In the genomic region with DNA sequence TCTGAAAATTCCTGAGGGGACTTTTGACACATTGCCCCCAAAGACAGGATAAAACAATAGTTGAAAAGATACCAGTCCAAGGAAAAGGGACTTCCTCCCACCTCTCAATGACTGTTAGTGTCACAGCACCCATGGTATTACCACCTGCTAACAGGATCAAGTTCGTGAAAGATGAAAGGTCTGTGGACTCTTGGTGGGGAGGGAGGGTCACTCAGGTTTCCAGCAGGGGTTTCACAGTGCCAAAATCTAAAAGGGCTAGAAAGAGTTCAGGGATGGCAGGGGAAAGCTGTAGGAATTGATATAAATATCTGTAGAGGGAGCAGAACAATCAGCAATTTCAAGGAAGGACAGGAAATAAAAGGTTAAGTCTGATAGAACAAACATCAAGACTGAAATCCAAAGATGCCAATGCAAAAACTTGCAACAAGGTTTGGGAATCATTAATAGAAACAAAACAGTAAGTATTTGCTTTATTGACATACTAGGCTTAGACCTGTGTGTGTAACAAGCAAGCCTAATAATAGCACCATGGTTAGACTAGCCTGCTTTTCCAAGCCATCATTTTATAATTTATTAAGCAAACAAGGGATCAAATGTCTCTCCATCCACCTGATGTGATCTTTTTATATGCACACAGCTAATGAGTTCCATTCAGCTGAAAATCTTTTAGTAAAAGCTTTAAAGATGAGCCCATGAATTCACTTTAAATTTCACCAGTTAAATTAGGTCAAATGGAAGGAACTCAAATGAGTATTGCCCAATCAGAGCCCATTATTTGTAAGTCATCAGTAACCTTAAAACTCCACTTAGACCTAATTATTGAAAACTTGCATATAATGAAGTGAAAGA, we compare ENCODE assay signal across 8 cellular contexts. TPM values are rescaled to one million over a fixed set of nuclear protein-coding genes. Genes with fewer than 3 reads are reported as not detected.
DNase-seq lines count a peak whose midpoint lies in the region; ATAC-seq, FAIRE-seq and TF ChIP-seq lines count a peak whose summit lies in the region.

No MANE protein-coding gene starts in this region.

- FAIRE-seq in pancreas (lab: Jason Lieb, UNC) = no peak

- peaks cover 49% of the 10 kb centered on the region for H3K36me3 Mint-ChIP-seq in endothelial cell (ENCODE audit: low read depth, unreplicated experiment)

- peak overlapping the region in 2 of 4 donors; percentile 99 to 100 for H3K27ac ChIP-seq in pancreas

- H3K4me1 ChIP-seq in pancreas = peaks cover 25 to 53% (median 52%) of the 10 kb centered on the region in 3 donors

- H3K27me3 ChIP-seq in pancreas = no peaks in the 10 kb centered on the region

- H3K4me3 ChIP-seq in pancreas = peak overlapping the region; percentile 77 to 98 (median 95)

- TF ChIP-seq CTCF in endothelial cell (IDR thresholded peaks at IDR 0.05; ENCODE audit: unreplicated experiment) (no peak), pancreas (IDR thresholded peaks at IDR 0.05) (no peak)

- peak overlapping the region; percentile 90 for H3K27ac Mint-ChIP-seq in endothelial cell (ENCODE audit: unreplicated experiment)

- peaks cover 22% of the 10 kb centered on the region for H3K27me3 Mint-ChIP-seq in endothelial cell (ENCODE audit: unreplicated experiment)

- intact Hi-C loops in pancreas (cut with DNase I) = no loop called here

- no peaks in the 10 kb centered on the region for H3K9me3 ChIP-seq in pancreas

- peaks cover 0 to 29% (median 20%) of the 10 kb centered on the region in 3 donors for H3K36me3 ChIP-seq in pancreas

- H3K4me1 Mint-ChIP-seq in endothelial cell (ENCODE audit: unreplicated experiment) = peaks cover 41% of the 10 kb centered on the region

- WGBS in pancreas, 2 donors = 3 to 4% methylated on average over 1 of the region's 1 CpG

- no peaks in the 10 kb centered on the region for H3K9me3 Mint-ChIP-seq in endothelial cell (ENCODE audit: unreplicated experiment)

- ATAC-seq in pancreas (peak in 3 of 4 donors; percentile 3 to 7 (median 6)), HG02885 (IDR thresholded peaks at IDR 0.05; ENCODE audit: poor library complexity, unreplicated experiment) (no peak)

- H3K4me3 Mint-ChIP-seq in endothelial cell (ENCODE audit: unreplicated experiment) = peak overlapping the region; percentile 100

- peak; percentile 22 for DNase-seq in EH (ENCODE audit: low read depth)
- peak; percentile 56 for DNase-seq in NCI-H69 (lab: John Stamatoyannopoulos, UW)
- no peak for DNase-seq in endothelial cell (ENCODE audit: low spot score)
- DNase-seq in pancreas = no peak
- no peak for DNase-seq in stimulated activated CD4-positive, alpha-beta T cell treated with anti-CD3 and anti-CD28 coated beads, Interleukin-4, amount 100 ng/mL, for 1 hour
- DNase-seq in dedifferentiated amniotic fluid mesenchymal stem cell (ENCODE audit: extremely low spot score) = no peak
- DNase-seq in GM19238 (ENCODE audit: insufficient read length, low spot score) = no peak

RNA-seq across cellular contexts. Expression of a gene that starts 3.7 kb away (rescaled TPM):
- total RNA-seq in endothelial cell (ENCODE audit: unreplicated experiment) (193 TPM), pancreas (100 to 1,000 TPM in 3 of 6 donors, 10 to 100 TPM in 3; 91.6 to 163 (median 108) TPM)
- polyA plus RNA-seq in pancreas = 10 to 100 TPM; 69.2 to 95.7 TPM

RNA-seq across cellular contexts. Expression of a gene that starts 26.5 kb away (rescaled TPM):
- total RNA-seq in endothelial cell (ENCODE audit: unreplicated experiment) = 0.36 TPM
- total RNA-seq in pancreas = 1 to 10 TPM; 1.3 to 6.2 (median 3.0) TPM
- 1 to 10 TPM; 3.5 to 8.0 TPM for polyA plus RNA-seq in pancreas

RNA-seq across cellular contexts. Expression of a gene that starts 53.7 kb away (rescaled TPM):
- total RNA-seq in endothelial cell (ENCODE audit: unreplicated experiment) (200 TPM), pancreas (10 to 100 TPM; 53.9 to 76.3 (median 67.9) TPM)
- polyA plus RNA-seq in pancreas = 10 to 100 TPM; 62.6 to 86.0 TPM

Comparison
In these comparisons a context has a peak if more than half of its experiments do, and no peak if none do; other contexts are left out.
1. DNase-seq: peak in EH (single experiment) and NCI-H69 (single experiment); none in endothelial cell (single experiment), pancreas (0 of 6), stimulated activated CD4-positive, alpha-beta T cell treated with anti-CD3 and anti-CD28 coated beads, Interleukin-4, amount 100 ng/mL, for 1 hour (single experiment), dedifferentiated amniotic fluid mesenchymal stem cell (single experiment) and GM19238 (single experiment).